23 cellular contexts compared by ENCODE assay signal in genomic region chr4:119832731-119833233, GRCh38.
"Had no signal": no experiment of that assay in that cellular context is flagged by ENCODE, and none has a peak within 500 bp of the region (broad histone marks: within the 10 kb centered on the region; RNA-seq: fewer than 3 reads in every experiment).

No MANE protein-coding gene starts in this region.

- DNase-seq: activated CD4-positive, alpha-beta memory T cell treated with anti-CD3 and anti-CD28 coated beads, Interleukin-2, amount 10 ng/mL, durations not matched to agents 7 days and 5 days; activated CD4-positive, alpha-beta T cell treated with anti-CD3 and anti-CD28 coated beads, Interleukin-2, amount 10 ng/mL, durations not matched to agents 24 days and 14 days; activated effector memory CD4-positive, alpha-beta T cell treated with Interleukin-2 at 50 U/mL for 16 hours; activated naive CD4-positive, alpha-beta T cell treated with anti-CD3 and anti-CD28 coated beads, Interleukin-2, amount 10 ng/mL, durations not matched to agents 7 days and 5 days; activated T-cell treated with anti-CD3 and anti-CD28 coated beads, Interleukin-2, amount 50 U/mL, for 72 hours; brain microvascular endothelial cell; caudate nucleus; dorsolateral prefrontal cortex; esophagus squamous epithelium; heart left ventricle; lower lobe of right lung; naive B cell; nucleus accumbens; retina; stimulated activated CD4-positive, alpha-beta T cell treated with anti-CD3 and anti-CD28 coated beads, Interleukin-12 subunit alpha, Interleukin-12 subunit beta, amount 100 ng/mL, for 4 hours; stimulated activated naive CD8-positive, alpha-beta T cell treated with anti-CD3 and anti-CD28 coated beads, Interleukin-15, amount 100 ng/mL, for 72 hours; T-cell; transverse colon had no signal

- H3K27ac ChIP-seq: lower lobe of right lung, transverse colon, VCaP had no signal

- H3K4me1 ChIP-seq: esophagus squamous epithelium, lower lobe of right lung had no signal

- FAIRE-seq: urothelium cell line had no signal

- H3K36me3 ChIP-seq: brain microvascular endothelial cell, esophagus squamous epithelium, gastroesophageal sphincter, heart left ventricle, lower lobe of right lung, transverse colon had no signal

- H3K27me3 ChIP-seq: brain microvascular endothelial cell, dorsolateral prefrontal cortex, esophagus squamous epithelium, gastroesophageal sphincter, heart left ventricle, transverse colon had no signal

- H3K4me3 ChIP-seq: dorsolateral prefrontal cortex, esophagus squamous epithelium, gastroesophageal sphincter, heart left ventricle, lower lobe of right lung, transverse colon had no signal

- H3K9me3 ChIP-seq: esophagus squamous epithelium, gastroesophageal sphincter, lower lobe of right lung, transverse colon had no signal

- ATAC-seq: activated CD4-positive, CD25-positive, alpha-beta regulatory T cell treated with anti-CD3 and anti-CD28 coated beads, Interleukin-2, amount 50 U/mL, for 24 hours; activated T-cell treated with anti-CD3 and anti-CD28 coated beads, Interleukin-2, amount 50 U/mL, for 72 hours; gastroesophageal sphincter; left lobe of liver; lower lobe of right lung; stimulated activated naive CD8-positive, alpha-beta T cell treated with anti-CD3 and anti-CD28 coated beads, Interleukin-15, amount 100 ng/mL, for 72 hours; T-cell had no signal
